Comparison of ENCODE assay signal across 15 cellular contexts in genomic region chr4:8405516-8405875, GRCh38. TPM values are rescaled to one million over a fixed set of nuclear protein-coding genes. Genes with fewer than 3 reads are reported as not detected.
A peak's percentile ranks its signal among the peaks of the same experiment; 100 is the strongest.
DNase-seq lines count a peak whose midpoint lies in the region; ATAC-seq and TF ChIP-seq lines count a peak whose summit lies in the region.
"Had no signal": no experiment of that assay in that cellular context is flagged by ENCODE, and none has a peak within 500 bp of the region (broad histone marks: within the 10 kb centered on the region; RNA-seq: fewer than 3 reads in every experiment).

No MANE protein-coding gene starts in this region.

- no peak overlapping the region for H3K4me3 ChIP-seq in breast epithelium
- H3K4me3 ChIP-seq: GM12878 had no signal

- peaks cover 0 to 10% of the 10 kb centered on the region in 2 donors for H3K4me1 ChIP-seq in breast epithelium

- TF ChIP-seq CTCF in breast epithelium (IDR thresholded peaks at IDR 0.05) (no peak), MCF 10A (IDR thresholded peaks at IDR 0.05; ENCODE audit: unreplicated experiment) (no peak), natural killer cell (IDR thresholded peaks at IDR 0.05) (no peak)

- H3K4me3 Mint-ChIP-seq in MCF 10A (ENCODE audit: unreplicated experiment) = no peak overlapping the region
- no peak overlapping the region for H3K4me3 Mint-ChIP-seq in natural killer cell treated with Interleukin-12 subunit alpha and Interleukin-12 subunit beta and Interleukin-15 and Interleukin-18, amount 100 ng/mL, for 72 hours
- no peak overlapping the region for H3K4me3 Mint-ChIP-seq in natural killer cell
- H3K4me3 Mint-ChIP-seq: CD4-positive, CD25-positive, alpha-beta regulatory T cell; HFFc6 had no signal

- H3K9me3 Mint-ChIP-seq in MCF 10A (ENCODE audit: unreplicated experiment) = no peaks in the 10 kb centered on the region
- H3K9me3 Mint-ChIP-seq in natural killer cell treated with Interleukin-12 subunit alpha and Interleukin-12 subunit beta and Interleukin-15 and Interleukin-18, amount 100 ng/mL, for 72 hours = no peaks in the 10 kb centered on the region
- no peaks in the 10 kb centered on the region for H3K9me3 Mint-ChIP-seq in natural killer cell
- H3K9me3 Mint-ChIP-seq: HFFc6 had no signal

- DNase-seq in breast epithelium (ENCODE audit: low spot score in 2 of 2) (no peak), MCF 10A (ENCODE audit: unreplicated experiment) (no peak), natural killer cell (no peak), posterior vena cava (ENCODE audit: low spot score) (peak; percentile 74), NCI-H524 (lab: John Stamatoyannopoulos, UW) (no peak)
- peak; percentile 45 for DNase-seq in natural killer cell treated with Interleukin-12 subunit alpha and Interleukin-12 subunit beta and Interleukin-15 and Interleukin-18, amount 100 ng/mL, for 72 hours (ENCODE audit: low spot score)
- no peak for DNase-seq in stimulated activated CD4-positive, alpha-beta T cell treated with anti-CD3 and anti-CD28 coated beads, Interleukin-4, amount 100 ng/mL, for 24 hours
- DNase-seq: AML-193; CD4-positive, CD25-positive, alpha-beta regulatory T cell; DMS 273 treated with DMSO at 0.1 percent for 48 hours; HCEC 1CT; HFFc6 had no signal

- intact Hi-C loops in breast epithelium (cut with DNase I; ENCODE audit: low total_unique reads) (no loop called here), MCF 10A (cut with micrococcal nuclease) (no loop called here), natural killer cell (cut with micrococcal nuclease) (no loop called here), posterior vena cava (cut with DNase I) (loop anchor here (2.0 to 10.0 kb wide), 3 partner anchors 131 to 231 kb away; no protein-coding TSS in a partner anchor)

- peak overlapping the region; percentile 33 to 35 for H3K27ac ChIP-seq in breast epithelium
- H3K27ac ChIP-seq: 22Rv1 had no signal

- H3K27me3 Mint-ChIP-seq in MCF 10A (ENCODE audit: insufficient read depth, unreplicated experiment) (no peaks in the 10 kb centered on the region), natural killer cell (ENCODE audit: low read depth in 2 of 2) (no peaks in the 10 kb centered on the region)
- H3K27me3 Mint-ChIP-seq in natural killer cell treated with Interleukin-12 subunit alpha and Interleukin-12 subunit beta and Interleukin-15 and Interleukin-18, amount 100 ng/mL, for 72 hours = no peaks in the 10 kb centered on the region
- H3K27me3 Mint-ChIP-seq: CD4-positive, CD25-positive, alpha-beta regulatory T cell had no signal

- H3K27me3 ChIP-seq in breast epithelium = no peaks in the 10 kb centered on the region
- H3K27me3 ChIP-seq: BLaER1 treated with 17β-estradiol and CSF1 and Interleukin-3, amounts not matched to agents 10 nM and 100 nM had no signal

- H3K36me3 ChIP-seq in breast epithelium = no peaks in the 10 kb centered on the region

- no TSS peak for BruUV-seq in MCF 10A (replicated peaks; lab: Mats Ljungman, UMichigan)

- H3K4me1 Mint-ChIP-seq in MCF 10A (ENCODE audit: insufficient read depth, unreplicated experiment) (peaks cover 6% of the 10 kb centered on the region), natural killer cell (peaks cover 17 to 18% of the 10 kb centered on the region in 2 donors)
- peaks cover 9 to 13% of the 10 kb centered on the region in 2 donors for H3K4me1 Mint-ChIP-seq in natural killer cell treated with Interleukin-12 subunit alpha and Interleukin-12 subunit beta and Interleukin-15 and Interleukin-18, amount 100 ng/mL, for 72 hours (ENCODE audit: low read depth in 2 of 2)

- no peak overlapping the region for H3K27ac Mint-ChIP-seq in MCF 10A (ENCODE audit: low read depth, unreplicated experiment)
- H3K27ac Mint-ChIP-seq in natural killer cell treated with Interleukin-12 subunit alpha and Interleukin-12 subunit beta and Interleukin-15 and Interleukin-18, amount 100 ng/mL, for 72 hours = no peak overlapping the region
- no peak overlapping the region for H3K27ac Mint-ChIP-seq in natural killer cell
- H3K27ac Mint-ChIP-seq: CD4-positive, CD25-positive, alpha-beta regulatory T cell; HFFc6 had no signal

- TF ChIP-seq POLR2A in breast epithelium (IDR thresholded peaks at IDR 0.05) = no peak

- H3K36me3 Mint-ChIP-seq in MCF 10A (ENCODE audit: insufficient read depth, unreplicated experiment) (peaks cover 30% of the 10 kb centered on the region), natural killer cell (no peaks in the 10 kb centered on the region)
- H3K36me3 Mint-ChIP-seq in natural killer cell treated with Interleukin-12 subunit alpha and Interleukin-12 subunit beta and Interleukin-15 and Interleukin-18, amount 100 ng/mL, for 72 hours = no peaks in the 10 kb centered on the region

- POLR2A ChIA-PET in MCF 10A (lab: Yijun Ruan, JAX) = no interaction called here

- no peaks in the 10 kb centered on the region for H3K9me3 ChIP-seq in breast epithelium

- no peak for ATAC-seq in natural killer cell treated with Interleukin-12 subunit alpha and Interleukin-12 subunit beta and Interleukin-15 and Interleukin-18, amount 100 ng/mL, for 72 hours
- no peak for ATAC-seq in natural killer cell
- ATAC-seq: GM12878 had no signal

- CTCF ChIA-PET in MCF 10A (lab: Yijun Ruan, JAX) = interaction anchor here (0.6 to 1.9 kb wide), 5 partner anchors 15 to 229 kb away, joined by 3 to 7 read pairs (median 5); no protein-coding TSS in a partner anchor

RNA-seq across cellular contexts. Expression of gene ACOX3, which starts 35.0 kb away (rescaled TPM):
- total RNA-seq in breast epithelium (10 to 100 TPM; 24.0 to 69.4 (median 47.9) TPM), MCF 10A (2022) (17.9 TPM in 2 replicates), natural killer cell (10 to 100 TPM; 12.4 to 18.3 (median 15.4) TPM), posterior vena cava (10 to 100 TPM; 29.7 to 36.8 TPM)
- 10 to 100 TPM; 19.9 to 22.2 TPM for total RNA-seq in natural killer cell treated with Interleukin-12 subunit alpha and Interleukin-12 subunit beta and Interleukin-15 and Interleukin-18, amount 100 ng/mL, for 72 hours

RNA-seq across cellular contexts. Expression of gene TRMT44, which starts 35.1 kb away (rescaled TPM):
- total RNA-seq in breast epithelium = 10 to 100 TPM; 24.6 to 47.7 (median 28.2) TPM
- 23.2 and 24.4 TPM in 2 replicates for total RNA-seq in MCF 10A (2022)
- 10 to 100 TPM; 23.8 to 57.1 TPM for total RNA-seq in natural killer cell treated with Interleukin-12 subunit alpha and Interleukin-12 subunit beta and Interleukin-15 and Interleukin-18, amount 100 ng/mL, for 72 hours
- total RNA-seq in natural killer cell = 10 to 100 TPM; 24.4 to 37.5 (median 34.3) TPM
- total RNA-seq in posterior vena cava = 10 to 100 TPM; 14.2 to 15.5 TPM

Comparison
In these comparisons a context has a peak if more than half of its experiments do, and no peak if none do; other contexts are left out.
1. DNase-seq: peak in natural killer cell treated with Interleukin-12 subunit alpha and Interleukin-12 subunit beta and Interleukin-15 and Interleukin-18, amount 100 ng/mL, for 72 hours (single experiment) and posterior vena cava (single experiment); none in breast epithelium (0 of 2), MCF 10A (single experiment), natural killer cell (single experiment), NCI-H524 (0 of 2) and stimulated activated CD4-positive, alpha-beta T cell treated with anti-CD3 and anti-CD28 coated beads, Interleukin-4, amount 100 ng/mL, for 24 hours (single experiment).
2. intact Hi-C loops: an anchor here in posterior vena cava (2.0 to 10.0 kb wide); none called in breast epithelium, MCF 10A and natural killer cell.